In genomic region chr20:38663660-38664059, GRCh38 we compare ENCODE assay signal across 6 cellular contexts.
"Had no signal": no experiment of that assay in that cellular context is flagged by ENCODE, and none has a peak within 500 bp of the region (broad histone marks: within the 10 kb centered on the region; RNA-seq: fewer than 3 reads in every experiment).

No MANE protein-coding gene starts in this region.

- H3K4me3 Mint-ChIP-seq: GM23338, H9, IgD-negative memory B cell had no signal

- H2AFZ ChIP-seq: GM23338 had no signal

- DNase-seq: H9, HCEC 1CT had no signal

- FAIRE-seq: H1, H54 had no signal

- H3K4me3 ChIP-seq: GM23338 had no signal

- H3K4me2 ChIP-seq: GM23338 had no signal

- H3K27ac Mint-ChIP-seq: GM23338, IgD-negative memory B cell had no signal

- H3K4me1 Mint-ChIP-seq: IgD-negative memory B cell had no signal

- ATAC-seq: GM23338 had no signal

- H3K9me3 Mint-ChIP-seq: GM23338 had no signal
